Comparison of ENCODE assay signal across 8 cellular contexts in genomic region chr6:44387346-44388134, GRCh38. TPM values are rescaled to one million over a fixed set of nuclear protein-coding genes. Genes with fewer than 3 reads are reported as not detected.
A peak's percentile ranks its signal among the peaks of the same experiment; 100 is the strongest.
DNase-seq lines count a peak whose midpoint lies in the region; ATAC-seq, FAIRE-seq and TF ChIP-seq lines count a peak whose summit lies in the region.

Gene CDC5L, plus strand, starts transcription at chr6:44387706. Its CDS starts 118 bp downstream, at chr6:44387824.

- H3K9me3 ChIP-seq in H1 (ENCODE audit: insufficient read depth in 2 of 2, low read depth in 1 of 2, low read length in 1 of 2), result no peaks in the 10 kb centered on the region

- 1% methylated on average over 51 of the region's 56 CpGs; no CpG with 5 or more reads in 1 of the 2 experiments for WGBS in H1 (ENCODE audit: extremely low coverage in 1 of 2, insufficient coverage in 1 of 2, insufficient read length in 1 of 2, insufficient replicate concordance in 2 of 2, low coverage in 1 of 2, low lambda C conversion rate in 2 of 2, missing lambda C conversion rate in 1 of 2), 2 experiments

- peaks cover 16 to 27% of the 10 kb centered on the region in 2 experiments for H3K79me2 ChIP-seq in H1 (ENCODE audit: control insufficient read depth in 1 of 2, insufficient read depth in 2 of 2, low read length in 2 of 2)

- TF ChIP-seq RAD21 in H1 (IDR thresholded peaks at IDR 0.05 in 1 of 2, conservative IDR thresholded peaks at IDR 0.05 in 1 of 2; ENCODE audit: low read depth in 2 of 2, low read length in 2 of 2), result no peak

- peak; percentile 88 for ATAC-seq in GM21360 (IDR thresholded peaks at IDR 0.05; ENCODE audit: unreplicated experiment)
- ATAC-seq in memory B cell (ENCODE audit: low read depth), result peak; percentile 86

- H3K4me2 ChIP-seq in H1 (ENCODE audit: insufficient read depth in 1 of 2, low read depth in 2 of 2, low read length in 2 of 2), result peak within 1 kb of the TSS; percentile 60 to 87

- no peak within 1 kb of the TSS for H3K14ac ChIP-seq in H1 (ENCODE audit: insufficient read length)

- peaks cover 4 to 15% (median 9%) of the 10 kb centered on the region in 4 experiments; a peak in 6 of 8 replicates for H3K36me3 ChIP-seq in H1 (ENCODE audit: control insufficient read depth in 2 of 4, insufficient read depth in 4 of 4, low read length in 3 of 4)

- peak within 1 kb of the TSS; percentile 96 for H3K27ac Mint-ChIP-seq in memory B cell

- TF ChIP-seq EP300 in H1 (IDR thresholded peaks at IDR 0.05; ENCODE audit: borderline replicate concordance in 1 of 2, low read depth in 2 of 2, low read length in 2 of 2), result no peak

- DNase-seq in COLO668 (lab: John Stamatoyannopoulos, UW; ENCODE audit: unreplicated experiment), result peak; percentile 93
- peak; percentile 99 for DNase-seq in HTR-8/SVneo (ENCODE audit: insufficient read length, low spot score)
- peak; percentile 99 for DNase-seq in NOMO-1 treated with dmso at 0.1 percent for 144 hours (lab: John Stamatoyannopoulos, UW; ENCODE audit: unreplicated experiment)
- peak; percentile 78 to 89 (median 85) for DNase-seq in activated CD8-positive, alpha-beta memory T cell treated with anti-CD3 and anti-CD28 coated beads for 48 hours (ENCODE audit: low read depth in 2 of 3, low spot score in 2 of 3)
- peak; percentile 85 to 88 for DNase-seq in H1 (ENCODE audit: low read depth in 1 of 2, low spot score in 2 of 2)
- peak; percentile 91 for DNase-seq in memory B cell (ENCODE audit: low spot score in 2 of 2)
- DNase-seq in stimulated activated CD8-positive, alpha-beta memory T cell treated with anti-CD3 and anti-CD28 coated beads, Interleukin-12 subunit alpha, Interleukin-12 subunit beta, amount 100 ng/mL, for 24 hours (ENCODE audit: extremely low read depth), result peak; percentile 81

- H4K5ac ChIP-seq in H1 (ENCODE audit: insufficient read length, low read depth, low read length), result peak within 1 kb of the TSS; percentile 98

- H3K56ac ChIP-seq in H1 (replicated peaks; ENCODE audit: insufficient read length, low read depth, low read length), result peak within 1 kb of the TSS; percentile 92

- POLR2A ChIA-PET in H1 (lab: Charles Lee; ENCODE audit: partially characterized antibody), result interaction anchor here (0.6 to 3.4 kb wide), 9 partner anchors 9 to 823 kb away, joined by 3 to 13 read pairs (median 4); partner anchors contain the start of genes HSP90AB1, MRPL14, SLC35B2 and TMEM63B

- peaks cover 11% of the 10 kb centered on the region for H3K79me1 ChIP-seq in H1 (ENCODE audit: low read depth, low read length)

- H3K4me1 Mint-ChIP-seq in memory B cell, result peaks cover 32% of the 10 kb centered on the region

- FAIRE-seq in HTR-8/SVneo (lab: Jason Lieb, UNC) (peak; percentile 77), H1 (lab: Jason Lieb, UNC) (peak; percentile 72)

- peak within 1 kb of the TSS; percentile 72 to 96 (median 86) for H3K4me3 ChIP-seq in H1 (ENCODE audit: extremely low read depth in 1 of 4, insufficient read depth in 2 of 4, low read depth in 3 of 4, low read length in 4 of 4)

- no peaks in the 10 kb centered on the region for H3K27me3 ChIP-seq in H1 (replicated peaks in 1 of 4; ENCODE audit: control insufficient read depth in 3 of 4, extremely low read depth in 1 of 4, insufficient read depth in 3 of 4, low read length in 3 of 4)

- peaks cover 8% of the 10 kb centered on the region for H3K23me2 ChIP-seq in H1 (ENCODE audit: low read depth, low read length)

- no peak within 1 kb of the TSS for H2AK5ac ChIP-seq in H1 (ENCODE audit: low read depth, low read length)

- peak within 1 kb of the TSS; percentile 81 for H2BK12ac ChIP-seq in H1 (ENCODE audit: low read depth, low read length)

- no peak for TF ChIP-seq CTCF in H1 (IDR thresholded peaks at IDR 0.05; ENCODE audit: control extremely low read depth in 1 of 3, insufficient read depth in 1 of 3, low read depth in 1 of 3, low read length in 3 of 3)

- H3K27me3 Mint-ChIP-seq in memory B cell, result peaks cover 2% of the 10 kb centered on the region

- peak within 1 kb of the TSS; percentile 98 for H4K8ac ChIP-seq in H1 (ENCODE audit: extremely low read depth, insufficient read depth, low read length)

- H2BK5ac ChIP-seq in H1 (ENCODE audit: low read depth, low read length), result peak within 1 kb of the TSS; percentile 96

- peak within 1 kb of the TSS; percentile 96 for H4K91ac ChIP-seq in H1 (replicated peaks; ENCODE audit: insufficient read length, low read length)

- no peak within 1 kb of the TSS for H3K23ac ChIP-seq in H1 (ENCODE audit: insufficient read length)

- H2AFZ ChIP-seq in H1 (ENCODE audit: low read length), result peak within 1 kb of the TSS; percentile 83

- H2BK15ac ChIP-seq in H1 (ENCODE audit: low read length), result peak within 1 kb of the TSS; percentile 88; the same call in 1 of the 2 replicates

- H3K4ac ChIP-seq in H1 (replicated peaks; ENCODE audit: insufficient read length, low read depth, low read length), result no peak within 1 kb of the TSS

- H3K4me3 Mint-ChIP-seq in memory B cell, result peak within 1 kb of the TSS; percentile 92

- H3K4me1 ChIP-seq in H1 (replicated peaks in 1 of 4; ENCODE audit: control insufficient read depth in 3 of 4, insufficient read depth in 4 of 4, low read length in 3 of 4), result peaks cover 0 to 7% (median 1%) of the 10 kb centered on the region in 4 experiments; a peak in 3 of 7 replicates

- H3K9ac ChIP-seq in H1 (replicated peaks in 1 of 4; ENCODE audit: extremely low read depth in 1 of 4, low read depth in 3 of 4, low read length in 3 of 4), result peak within 1 kb of the TSS; percentile 75 to 99 (median 96)

- CTCF ChIA-PET in H1 (lab: Charles Lee; ENCODE audit: partially characterized antibody), result no interaction called here

- peak; percentile 72 to 86; a peak in 2 of 3 replicates for TF ChIP-seq POLR2A in H1 (IDR thresholded peaks at IDR 0.05; ENCODE audit: control extremely low read depth in 1 of 2, low read depth in 2 of 2, low read length in 2 of 2)

- peaks cover 0 to 10% of the 10 kb centered on the region in 2 experiments for H4K20me1 ChIP-seq in H1 (replicated peaks in 1 of 2; ENCODE audit: control insufficient read depth in 1 of 2, insufficient read depth in 2 of 2, low read length in 2 of 2)

- peaks cover 12% of the 10 kb centered on the region for H3K36me3 Mint-ChIP-seq in memory B cell

- H3K27ac ChIP-seq in H1 (ENCODE audit: low read depth, low read length), result peak within 1 kb of the TSS; percentile 93

- no peaks in the 10 kb centered on the region for H3K9me3 Mint-ChIP-seq in memory B cell

- H2BK20ac ChIP-seq in H1 (ENCODE audit: low read length), result no peak within 1 kb of the TSS

- peak within 1 kb of the TSS; percentile 97 for H3K18ac ChIP-seq in H1 (ENCODE audit: extremely low read depth, low read length)

- no peak within 1 kb of the TSS for H2BK120ac ChIP-seq in H1 (replicated peaks; ENCODE audit: low read depth, low read length)

TF ChIP-seq in H1, 55 proteins besides CTCF, POLR2A, EP300 and RAD21 (continues in another document):
- TF ChIP-seq BACH1 (IDR thresholded peaks at IDR 0.05; ENCODE audit: low read length) (no peak; the same call in 1 of the 2 replicates), NRF1 (IDR thresholded peaks at IDR 0.05; ENCODE audit: low read depth, low read length) (peak; percentile 68), ATF2 (IDR thresholded peaks at IDR 0.05; ENCODE audit: low read length) (peak; percentile 97), JUND (IDR thresholded peaks at IDR 0.05; ENCODE audit: low read length) (peak; percentile 75; the same call in 1 of the 2 replicates), EGR1 (IDR thresholded peaks at IDR 0.05; ENCODE audit: borderline replicate concordance, low read depth, low read length) (no peak; the same call in 1 of the 2 replicates), MAFK (IDR thresholded peaks at IDR 0.05; ENCODE audit: low read depth, low read length) (no peak), SUZ12 (IDR thresholded peaks at IDR 0.05; ENCODE audit: low read length) (no peak), CHD2 (IDR thresholded peaks at IDR 0.05; ENCODE audit: low read length) (peak; percentile 100), ASH2L (IDR thresholded peaks at IDR 0.05; ENCODE audit: low read length) (peak; percentile 94), TCF12 (IDR thresholded peaks at IDR 0.05; ENCODE audit: low read depth, low read length) (no peak), SP1 (IDR thresholded peaks at IDR 0.05; ENCODE audit: low read depth, low read length) (no peak), KDM5A (IDR thresholded peaks at IDR 0.05; ENCODE audit: low read length) (no peak), MAX (IDR thresholded peaks at IDR 0.05) (0 out of 2 replicates have a peak, but pooled peaks have one; percentile 4), NANOG (IDR thresholded peaks at IDR 0.05; ENCODE audit: insufficient read depth, low read depth, low read length, poor library complexity, severe bottlenecking) (no peak), CREB1 (IDR thresholded peaks at IDR 0.05) (peak; percentile 95), CTBP2 (IDR thresholded peaks at IDR 0.05; ENCODE audit: borderline replicate concordance, insufficient read depth, insufficient read length, low read length) (no peak), TAF7 (optimal IDR thresholded peaks at IDR 0.05; ENCODE audit: borderline replicate concordance, low read depth, low read length) (peak; percentile 90), BCL11A (IDR thresholded peaks at IDR 0.05; ENCODE audit: low read depth in 2 of 2, low read length in 2 of 2) (no peak)

RNA-seq across cellular contexts. Expression of gene CDC5L, which starts in this region (rescaled TPM):
- total RNA-seq in H1 (2021; fragmentation: NEBNext Ultra II Directional; extraction: Animal tissue kit (Norgen Biotek cat#: 25700)), result 31.9 and 32.8 TPM in 2 replicates
- polyA plus RNA-seq in H1 (2011; rRNA removed), result 5.1 and 8.4 TPM in 2 replicates
- 11.6 TPM for polyA plus RNA-seq in H1 (2011; cell fraction: cytosol; rRNA removed)
- 7.4 TPM for polyA plus RNA-seq in H1 (2011; cell fraction: nucleus; rRNA removed)
- polyA plus RNA-seq in H1 (2012, experiment 1 of 2), result 12.1 to 24.2 TPM (median 14.4 TPM) in 4 replicates
- polyA plus RNA-seq in H1 (2012, experiment 2 of 2), result 1.2 TPM
- polyA plus RNA-seq in H1 (2013, experiment 1 of 2), result 23.2 TPM
- 21.7 TPM for polyA plus RNA-seq in H1 (2013, experiment 2 of 2)
- polyA minus RNA-seq in H1 (2011; rRNA and poly(A)+ RNA removed), result 18.5 and 22.4 TPM in 2 replicates
- 13.4 TPM for polyA minus RNA-seq in H1 (2011; cell fraction: cytosol; rRNA and poly(A)+ RNA removed)
- polyA minus RNA-seq in H1 (2011; cell fraction: nucleus; rRNA and poly(A)+ RNA removed), result 25.0 TPM

Comparison
In these comparisons a context has a peak if more than half of its experiments do, and no peak if none do; other contexts are left out.
1. Peak in every context shown above with its lines: DNase-seq, ATAC-seq, H3K4me3 ChIP-seq and H3K27ac ChIP-seq.